ENCODE assay signal across 8 cellular contexts in the genomic region with DNA sequence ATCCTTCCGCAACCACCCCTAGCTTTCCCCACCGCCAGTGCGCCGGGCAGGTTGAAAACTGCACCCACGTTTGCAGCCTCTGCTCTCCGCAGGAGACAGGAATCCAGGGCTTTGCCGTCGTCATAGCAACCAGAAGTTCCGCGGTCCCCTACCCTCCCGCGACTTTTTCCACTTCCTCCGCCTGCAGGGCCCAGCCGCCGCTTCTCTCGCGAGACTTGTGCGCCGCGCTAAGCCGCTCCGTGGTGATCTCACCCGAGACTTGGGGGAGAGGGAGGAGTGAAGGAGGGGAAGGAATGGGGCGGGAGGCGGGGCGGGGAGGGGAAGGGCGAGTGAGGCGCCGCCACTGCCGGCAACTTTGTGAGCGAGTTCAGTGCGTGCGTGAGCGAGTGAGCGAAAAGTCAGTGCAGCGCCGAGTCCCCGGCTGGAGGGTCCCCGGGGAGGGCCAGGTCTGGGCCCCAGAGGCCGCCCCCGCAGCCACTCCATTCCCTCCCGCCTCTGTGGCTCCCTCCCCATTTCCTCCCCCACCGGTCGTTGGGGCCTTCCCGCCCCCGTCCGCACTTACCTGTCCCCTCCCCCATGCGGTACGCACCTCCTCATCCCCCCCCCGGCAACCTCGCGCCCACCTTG. TPM values are rescaled to one million over a fixed set of nuclear protein-coding genes. Genes with fewer than 3 reads are reported as not detected.
DNase-seq lines count a peak whose midpoint lies in the region; ATAC-seq and TF ChIP-seq lines count a peak whose summit lies in the region.

TSS of gene SIPA1L1 (plus strand) at position 370 of the 627 bp plus-strand sequence.

- intact Hi-C loops in CD14-positive monocyte (cut with micrococcal nuclease): loop anchor here (2.0 to 10.0 kb wide), 6 partner anchors 37 to 175 kb away; no protein-coding TSS in a partner anchor

- peak within 1 kb of the TSS; percentile 87 to 97 (median 94) for H3K27ac Mint-ChIP-seq in CD14-positive monocyte

- peak within 1 kb of the TSS; percentile 53 to 86 for H3K9ac ChIP-seq in liver (ENCODE audit: low read depth in 1 of 2, low read length in 2 of 2)

- TF ChIP-seq CTCF in CD14-positive monocyte (IDR thresholded peaks at IDR 0.05) (no peak), liver (IDR thresholded peaks at IDR 0.05; ENCODE audit: low read depth, low read length, missing input control) (peak; percentile 19)

- no peaks in the 10 kb centered on the region for H3K9me3 Mint-ChIP-seq in CD14-positive monocyte

- ATAC-seq in GM19397 (IDR thresholded peaks at IDR 0.05; ENCODE audit: unreplicated experiment) (peak; percentile 77), HG03571 (IDR thresholded peaks at IDR 0.05; ENCODE audit: unreplicated experiment) (peak; percentile 70)

- H3K36me3 ChIP-seq in liver (ENCODE audit: control insufficient read depth in 4 of 4, insufficient read depth in 3 of 4, low read depth in 1 of 4, low read length in 3 of 4): no peaks in the 10 kb centered on the region

- peaks cover 40% of the 10 kb centered on the region for H3K4me1 Mint-ChIP-seq in CD14-positive monocyte

- H3K27me3 ChIP-seq in liver (ENCODE audit: control insufficient read depth in 4 of 4, insufficient read depth in 4 of 4, low read length in 3 of 4): no peaks in the 10 kb centered on the region

- no peaks in the 10 kb centered on the region for H3K9me3 ChIP-seq in liver (ENCODE audit: control insufficient read depth in 4 of 4, low read length in 3 of 4)

- peak within 1 kb of the TSS; percentile 95 to 98 (median 95) for H3K4me3 ChIP-seq in liver (ENCODE audit: low read depth in 1 of 3, low read length in 3 of 3)

- peak; percentile 53 to 62 for TF ChIP-seq RAD21 in liver (IDR thresholded peaks at IDR 0.05)

- H3K27me3 Mint-ChIP-seq in CD14-positive monocyte (ENCODE audit: low read depth in 3 of 3): peaks cover 0 to 1% (median 0%) of the 10 kb centered on the region in 3 donors

- peaks cover 5 to 11% of the 10 kb centered on the region in 2 donors for H3K36me3 Mint-ChIP-seq in CD14-positive monocyte

- peaks cover 0 to 36% (median 20%) of the 10 kb centered on the region in 4 donors for H3K4me1 ChIP-seq in liver (ENCODE audit: control insufficient read depth in 4 of 4, insufficient read depth in 4 of 4, low read length in 3 of 4)

- peak within 1 kb of the TSS; percentile 97 for H3K4me3 Mint-ChIP-seq in CD14-positive monocyte

- peak; percentile 99 for DNase-seq in CD14-positive monocyte (ENCODE audit: low spot score)
- DNase-seq in NCI-H82 (lab: John Stamatoyannopoulos, UW): peak; percentile 97
- DNase-seq in activated CD4-positive, alpha-beta T cell treated with anti-CD3 and anti-CD28 coated beads, Interleukin-2, amount 50 U/mL, for 48 hours: peak; percentile 97 to 98
- peak; percentile 96 to 99 for DNase-seq in dermis microvascular lymphatic vessel endothelial cell (ENCODE audit: low read depth in 2 of 2)
- peak; percentile 98 for DNase-seq in stimulated activated CD4-positive, alpha-beta T cell treated with anti-CD3 and anti-CD28 coated beads, Interleukin-4, amount 100 ng/mL, for 24 hours

- under 1% methylated on average over 52 of the region's 52 CpGs for WGBS in liver

- peak within 1 kb of the TSS; percentile 98 for H3K27ac ChIP-seq in liver (ENCODE audit: low read depth in 1 of 2, low read length in 2 of 2)

TF ChIP-seq in liver, 16 proteins besides CTCF, POLR2A, EP300 and RAD21:
- TF ChIP-seq NR2F2 (IDR thresholded peaks at IDR 0.05) (no peak), EGR1 (IDR thresholded peaks at IDR 0.05; ENCODE audit: low read depth in 2 of 2) (peak in 1 of 2 donors; percentile 73), ZBTB33 (IDR thresholded peaks at IDR 0.05) (peak; percentile 99), GABPA (IDR thresholded peaks at IDR 0.05 in 1 of 2, conservative IDR thresholded peaks at IDR 0.05 in 1 of 2) (peak in 1 of 2 donors; percentile 71), FOXA1 (IDR thresholded peaks at IDR 0.05) (no peak), TAF1 (conservative IDR thresholded peaks at IDR 0.05) (peak; percentile 71), JUND (IDR thresholded peaks at IDR 0.05) (peak; percentile 85 to 94), YY1 (IDR thresholded peaks at IDR 0.05) (peak; percentile 65), HNF4G (IDR thresholded peaks at IDR 0.05) (no peak), HNF4A (conservative IDR thresholded peaks at IDR 0.05) (peak in 1 of 2 donors; percentile 11), SP1 (IDR thresholded peaks at IDR 0.05) (peak; percentile 2), FOXA2 (IDR thresholded peaks at IDR 0.05) (no peak), RXRA (IDR thresholded peaks at IDR 0.05) (peak in 1 of 2 donors; percentile 21)
- TF ChIP-seq, protein P1, sequence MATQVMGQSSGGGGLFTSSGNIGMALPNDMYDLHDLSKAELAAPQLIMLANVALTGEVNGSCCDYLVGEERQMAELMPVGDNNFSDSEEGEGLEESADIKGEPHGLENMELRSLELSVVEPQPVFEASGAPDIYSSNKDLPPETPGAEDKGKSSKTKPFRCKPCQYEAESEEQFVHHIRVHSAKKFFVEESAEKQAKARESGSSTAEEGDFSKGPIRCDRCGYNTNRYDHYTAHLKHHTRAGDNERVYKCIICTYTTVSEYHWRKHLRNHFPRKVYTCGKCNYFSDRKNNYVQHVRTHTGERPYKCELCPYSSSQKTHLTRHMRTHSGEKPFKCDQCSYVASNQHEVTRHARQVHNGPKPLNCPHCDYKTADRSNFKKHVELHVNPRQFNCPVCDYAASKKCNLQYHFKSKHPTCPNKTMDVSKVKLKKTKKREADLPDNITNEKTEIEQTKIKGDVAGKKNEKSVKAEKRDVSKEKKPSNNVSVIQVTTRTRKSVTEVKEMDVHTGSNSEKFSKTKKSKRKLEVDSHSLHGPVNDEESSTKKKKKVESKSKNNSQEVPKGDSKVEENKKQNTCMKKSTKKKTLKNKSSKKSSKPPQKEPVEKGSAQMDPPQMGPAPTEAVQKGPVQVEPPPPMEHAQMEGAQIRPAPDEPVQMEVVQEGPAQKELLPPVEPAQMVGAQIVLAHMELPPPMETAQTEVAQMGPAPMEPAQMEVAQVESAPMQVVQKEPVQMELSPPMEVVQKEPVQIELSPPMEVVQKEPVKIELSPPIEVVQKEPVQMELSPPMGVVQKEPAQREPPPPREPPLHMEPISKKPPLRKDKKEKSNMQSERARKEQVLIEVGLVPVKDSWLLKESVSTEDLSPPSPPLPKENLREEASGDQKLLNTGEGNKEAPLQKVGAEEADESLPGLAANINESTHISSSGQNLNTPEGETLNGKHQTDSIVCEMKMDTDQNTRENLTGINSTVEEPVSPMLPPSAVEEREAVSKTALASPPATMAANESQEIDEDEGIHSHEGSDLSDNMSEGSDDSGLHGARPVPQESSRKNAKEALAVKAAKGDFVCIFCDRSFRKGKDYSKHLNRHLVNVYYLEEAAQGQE (IDR thresholded peaks at IDR 0.05): peak; percentile 61
- TF ChIP-seq, protein P2, sequence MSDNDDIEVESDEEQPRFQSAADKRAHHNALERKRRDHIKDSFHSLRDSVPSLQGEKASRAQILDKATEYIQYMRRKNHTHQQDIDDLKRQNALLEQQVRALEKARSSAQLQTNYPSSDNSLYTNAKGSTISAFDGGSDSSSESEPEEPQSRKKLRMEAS (IDR thresholded peaks at IDR 0.05): peak; percentile 53
- TF ChIP-seq, protein P3, sequence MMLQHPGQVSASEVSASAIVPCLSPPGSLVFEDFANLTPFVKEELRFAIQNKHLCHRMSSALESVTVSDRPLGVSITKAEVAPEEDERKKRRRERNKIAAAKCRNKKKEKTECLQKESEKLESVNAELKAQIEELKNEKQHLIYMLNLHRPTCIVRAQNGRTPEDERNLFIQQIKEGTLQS (IDR thresholded peaks at IDR 0.05): peak; percentile 71

RNA-seq across cellular contexts. Expression of gene SIPA1L1, which starts in this region (rescaled TPM):
- polyA plus RNA-seq in CD14-positive monocyte: 10 to 100 TPM; 15.6 to 24.5 TPM
- 4.5 and 8.7 TPM in 2 replicates for total RNA-seq in dermis microvascular lymphatic vessel endothelial cell
- total RNA-seq in liver: 10 to 100 TPM; 11.1 to 30.2 TPM
- 10 to 100 TPM; 12.3 to 18.0 TPM for polyA plus RNA-seq in liver

Comparison
In these comparisons a context has a peak if more than half of its experiments do, and no peak if none do; other contexts are left out.
1. Peak in every context shown above with its lines: DNase-seq, ATAC-seq, H3K4me3 ChIP-seq and H3K27ac ChIP-seq.